8 cellular contexts compared by ENCODE assay signal in the genomic region with DNA sequence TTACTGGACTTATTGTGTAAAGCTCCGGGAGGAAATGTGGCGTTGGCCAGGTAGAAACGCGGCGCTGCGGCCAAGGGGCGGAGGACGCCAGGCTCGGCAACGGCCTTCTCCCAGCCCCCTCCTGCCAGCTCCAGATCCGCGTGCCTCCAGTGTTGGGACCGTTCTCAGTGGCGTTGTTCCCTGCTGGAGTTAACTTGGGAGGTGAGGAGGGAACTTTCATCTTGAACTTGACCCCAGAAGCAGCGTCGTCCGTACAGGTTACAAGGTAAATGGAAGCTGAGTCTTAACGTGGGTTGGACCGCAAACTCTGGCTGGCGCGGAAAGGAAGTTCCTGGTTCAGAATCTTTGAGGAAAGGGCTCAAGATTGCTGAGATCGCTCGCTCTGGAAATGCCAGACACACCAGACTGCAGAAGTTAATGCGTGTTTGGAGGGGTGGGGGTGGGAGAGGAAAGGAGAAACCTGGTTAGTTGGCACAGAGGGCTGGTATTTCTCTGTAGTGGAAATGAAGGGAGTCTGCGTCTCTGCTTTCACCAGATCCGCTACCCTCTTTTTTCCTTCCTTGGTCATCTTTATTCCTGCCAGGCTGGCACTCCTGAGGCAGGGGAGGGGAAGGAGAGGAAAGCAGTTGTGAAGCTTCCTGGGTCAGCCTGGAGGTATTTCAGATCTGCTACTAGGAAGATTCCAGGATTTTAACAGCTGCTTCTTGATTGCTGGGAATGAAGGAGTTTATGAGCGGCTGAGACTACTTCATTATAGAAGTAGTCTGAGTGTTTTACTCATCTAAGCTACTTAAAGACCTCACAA. TPM values are rescaled to one million over a fixed set of nuclear protein-coding genes. Genes with fewer than 3 reads are reported as not detected.
DNase-seq lines count a peak whose midpoint lies in the region; ATAC-seq and TF ChIP-seq lines count a peak whose summit lies in the region.

No MANE protein-coding gene starts in this region.

- H3K27me3 ChIP-seq in PC-9 (ENCODE audit: insufficient read depth, low read depth) (no peaks in the 10 kb centered on the region), duodenal mucosa (ENCODE audit: control insufficient read depth in 1 of 2, insufficient read depth in 2 of 2, low read length in 2 of 2) (no peaks in the 10 kb centered on the region), lung (ENCODE audit: control insufficient read depth, insufficient read depth) (no peaks in the 10 kb centered on the region), testis (no peaks in the 10 kb centered on the region)

- H3K27ac ChIP-seq in PC-9 (peak overlapping the region; percentile 48), duodenal mucosa (ENCODE audit: low read depth, low read length) (peak overlapping the region; percentile 81), lung (ENCODE audit: low read depth in 1 of 2, low read length in 1 of 2) (peak overlapping the region; percentile 97 to 99), testis (peak overlapping the region; percentile 86 to 92)

- POLR2A ChIA-PET in PC-9 (lab: Charles Lee; ENCODE audit: unreplicated experiment), result interaction anchor here (0.6 to 0.9 kb wide), 2 partner anchors 15 to 241 kb away, joined by 5 to 6 read pairs; no protein-coding TSS in a partner anchor

- peaks cover 12% of the 10 kb centered on the region for H3F3A ChIP-seq in PC-9 (ENCODE audit: insufficient read depth, low read depth)

- peaks cover 63% of the 10 kb centered on the region for H3K79me2 ChIP-seq in PC-9 (ENCODE audit: low read depth)

- intact Hi-C loops in PC-9 (cut with micrococcal nuclease; ENCODE audit: unreplicated experiment), result loop anchor here (5.0 kb wide), 2 partner anchors 38 to 62 kb away; no protein-coding TSS in a partner anchor
- intact Hi-C loops in testis (cut with DNase I; ENCODE audit: low total_unique reads), result no loop called here

- H3K36me3 ChIP-seq in PC-9 (ENCODE audit: low read depth) (no peaks in the 10 kb centered on the region), duodenal mucosa (ENCODE audit: control insufficient read depth in 1 of 2, insufficient read depth in 2 of 2, low read length in 2 of 2) (no peaks in the 10 kb centered on the region), lung (ENCODE audit: control insufficient read depth in 2 of 2, insufficient read depth in 2 of 2, low read length in 2 of 2) (no peaks in the 10 kb centered on the region), testis (ENCODE audit: low read depth, missing control alignments) (no peaks in the 10 kb centered on the region)

- H3K4me1 ChIP-seq in PC-9 (replicated peaks; ENCODE audit: insufficient read depth) (peaks cover 38% of the 10 kb centered on the region), duodenal mucosa (ENCODE audit: control insufficient read depth in 1 of 2, insufficient read depth in 2 of 2, low read length in 2 of 2) (peaks cover 6 to 36% of the 10 kb centered on the region in 2 donors), lung (ENCODE audit: control insufficient read depth in 2 of 2, insufficient read depth in 2 of 2, low read length in 2 of 2) (peaks cover 2 to 19% of the 10 kb centered on the region in 2 donors), testis (peaks cover 5% of the 10 kb centered on the region)

- H3K9me2 ChIP-seq in PC-9 (ENCODE audit: insufficient read depth), result no peaks in the 10 kb centered on the region

- H3K9ac ChIP-seq in duodenal mucosa (ENCODE audit: low read depth in 1 of 2, low read length in 2 of 2), result peak overlapping the region; percentile 76 to 82

- no peak for TF ChIP-seq CTCF in PC-9 (conservative IDR thresholded peaks at IDR 0.05)
- TF ChIP-seq CTCF in lung (IDR thresholded peaks at IDR 0.05; ENCODE audit: control extremely low read depth, extremely low read depth), result no peak
- TF ChIP-seq CTCF in testis (IDR thresholded peaks at IDR 0.05), result no peak

- DNase-seq in NCI-H2227 (lab: John Stamatoyannopoulos, UW; ENCODE audit: unreplicated experiment) (peak; percentile 38), NCI-H2227 treated with DMSO at 0.1 percent for 48 hours (lab: John Stamatoyannopoulos, UW) (no peak), PC-9 (peak; percentile 21 to 36), lung (ENCODE audit: low spot score) (peak; percentile 49), testis (peak; percentile 49)

- H4K20me1 ChIP-seq in PC-9 (ENCODE audit: insufficient read depth), result peaks cover 5% of the 10 kb centered on the region; the same call in 1 of the 2 replicates

- H3K9me3 ChIP-seq in PC-9 (ENCODE audit: insufficient read depth, low read depth) (no peaks in the 10 kb centered on the region), duodenal mucosa (ENCODE audit: control insufficient read depth in 1 of 2, low read length in 2 of 2) (no peaks in the 10 kb centered on the region), lung (ENCODE audit: control insufficient read depth in 2 of 2, insufficient read depth in 1 of 2, low read length in 1 of 2) (no peaks in the 10 kb centered on the region), testis (no peaks in the 10 kb centered on the region)

- TF ChIP-seq POLR2A in testis (IDR thresholded peaks at IDR 0.05), result no peak

- no peak for ATAC-seq in lung (ENCODE audit: insufficient read depth, low FRiP score)
- no peak for ATAC-seq in GM18907 (IDR thresholded peaks at IDR 0.05; ENCODE audit: unreplicated experiment)
- ATAC-seq in HG02678 (IDR thresholded peaks at IDR 0.05; ENCODE audit: unreplicated experiment), result no peak

- 0 to 2% methylated on average over 27 of the region's 27 CpGs for WGBS in lung, 2 donors
- 2 to 3% methylated on average over 27 of the region's 27 CpGs for WGBS in testis, 2 donors

- peak overlapping the region; percentile 82 for H2AFZ ChIP-seq in PC-9

- peak overlapping the region; percentile 83 for H3K4me3 ChIP-seq in PC-9
- H3K4me3 ChIP-seq in duodenal mucosa (ENCODE audit: low read depth in 1 of 2, low read length in 2 of 2), result peak overlapping the region; percentile 84 to 89
- H3K4me3 ChIP-seq in lung, result peak overlapping the region; percentile 85
- H3K4me3 ChIP-seq in testis, result peak overlapping the region; percentile 67 to 87

- H3K4me2 ChIP-seq in PC-9, result peak overlapping the region; percentile 94

- CTCF ChIA-PET in PC-9 (lab: Charles Lee), result no interaction called here

- TSS peak; percentile 30 for BruUV-seq in PC-9 (replicated peaks; lab: Mats Ljungman, UMichigan)

RNA-seq across cellular contexts. Expression of a gene that starts 1.5 kb away (rescaled TPM):
- total RNA-seq in PC-9 (2021) (21.2 and 26.0 TPM in 2 replicates), lung (10 to 100 TPM; 42.2 to 99.5 TPM), testis (10 to 100 TPM; 16.2 to 19.3 TPM)
- polyA plus RNA-seq in lung (10 to 100 TPM; 14.3 to 32.4 TPM), testis (ENCODE audit: insufficient read depth, low read depth, low replicate concordance) (8.6 TPM)

Comparison
In these comparisons a context has a peak if more than half of its experiments do, and no peak if none do; other contexts are left out.
1. H3K27ac ChIP-seq: peak in every context shown above with its lines; median percentile 98 in lung; 89 in testis; 81 in duodenal mucosa; 48 in PC-9.